Comparison of ENCODE assay signal across 9 cellular contexts in the genomic region with DNA sequence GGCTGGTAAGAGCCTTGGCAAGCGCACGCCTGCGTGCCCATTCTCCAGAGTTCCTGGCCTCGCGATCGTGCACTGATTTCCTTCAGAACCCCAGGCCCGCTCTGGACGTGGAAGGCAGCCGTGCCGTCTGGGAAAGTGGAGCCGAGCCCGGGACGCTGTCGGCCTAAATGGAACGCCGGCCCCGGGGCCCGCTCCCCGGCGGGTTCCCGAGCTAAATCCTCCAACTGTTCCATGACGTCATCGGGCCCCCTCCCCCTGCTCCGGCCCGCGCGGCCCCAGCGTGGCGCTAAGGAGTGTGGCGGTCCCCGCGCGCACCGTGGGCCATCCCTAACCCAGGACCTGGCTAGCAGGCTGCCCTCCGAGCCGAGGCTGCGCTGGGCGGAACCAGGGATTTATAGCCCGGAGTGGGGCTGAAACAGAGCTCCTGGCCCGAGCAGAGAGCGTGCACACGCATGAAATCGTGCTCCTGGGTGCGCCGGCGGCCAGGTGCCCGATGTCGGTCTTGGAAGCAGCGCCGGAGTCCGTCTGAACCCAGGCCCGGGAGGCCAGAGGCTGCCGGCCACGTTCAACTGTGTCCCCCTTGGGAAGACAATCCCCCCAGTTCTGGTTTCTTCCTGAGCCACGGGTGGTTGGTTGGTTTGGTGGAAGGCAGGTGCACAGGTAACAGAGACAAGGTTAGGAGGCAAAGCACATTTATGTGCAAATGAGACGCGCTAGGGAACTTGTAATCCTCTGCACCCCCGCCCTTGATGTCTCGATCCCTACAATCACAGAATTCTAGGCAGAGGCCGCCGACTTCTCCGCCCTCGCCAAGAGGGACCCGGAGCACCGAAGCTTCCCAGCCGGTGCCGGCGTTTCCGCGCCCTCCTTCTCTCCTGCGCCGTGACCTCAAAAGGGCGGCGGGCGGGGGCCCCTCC.
DNase-seq lines count a peak whose midpoint lies in the region; ATAC-seq, FAIRE-seq and TF ChIP-seq lines count a peak whose summit lies in the region.
"Had no signal": no experiment of that assay in that cellular context is flagged by ENCODE, and none has a peak within 500 bp of the region (broad histone marks: within the 10 kb centered on the region; RNA-seq: fewer than 3 reads in every experiment).

No MANE protein-coding gene starts in this region.

- 16 to 23% methylated on average over 39 to 51 of the region's 75 CpGs for WGBS in tibial nerve, 2 donors

- no peak for ATAC-seq in activated naive CD8-positive, alpha-beta T cell treated with anti-CD3 and anti-CD28 coated beads, Interleukin-2, amount 10 ng/mL, durations not matched to agents 7 days and 5 days (ENCODE audit: low read depth)
- ATAC-seq in mucosa of descending colon: peak; percentile 20

- H3K36me3 Mint-ChIP-seq in activated naive CD8-positive, alpha-beta T cell treated with anti-CD3 and anti-CD28 coated beads, Interleukin-2, amount 10 ng/mL, durations not matched to agents 7 days and 5 days: no peaks in the 10 kb centered on the region
- no peaks in the 10 kb centered on the region for H3K36me3 Mint-ChIP-seq in activated naive CD8-positive, alpha-beta T cell treated with anti-CD3 and anti-CD28 coated beads for 36 hours

- H3K36me3 ChIP-seq in mucosa of descending colon (ENCODE audit: low read depth) (no peaks in the 10 kb centered on the region), tibial nerve (no peaks in the 10 kb centered on the region)

- H3K4me3 ChIP-seq in epithelial cell of esophagus (ENCODE audit: low read length): peak overlapping the region; percentile 5
- no peak overlapping the region for H3K4me3 ChIP-seq in mucosa of descending colon
- H3K4me3 ChIP-seq in tibial nerve: peak overlapping the region; percentile 8 to 41 (median 14)

- no peaks in the 10 kb centered on the region for H3K9me3 ChIP-seq in mucosa of descending colon
- no peaks in the 10 kb centered on the region for H3K9me3 ChIP-seq in tibial nerve

- no peak for TF ChIP-seq CTCF in epithelial cell of esophagus (IDR thresholded peaks at IDR 0.05; ENCODE audit: insufficient read depth, low read depth, low read length, missing control alignments)
- no peak for TF ChIP-seq CTCF in mucosa of descending colon (IDR thresholded peaks at IDR 0.05)
- TF ChIP-seq CTCF in tibial nerve (IDR thresholded peaks at IDR 0.05): no peak

- no peak overlapping the region for H3K27ac ChIP-seq in tibial nerve

- peak overlapping the region; percentile 31 for H3K4me3 Mint-ChIP-seq in activated naive CD8-positive, alpha-beta T cell treated with anti-CD3 and anti-CD28 coated beads, Interleukin-2, amount 10 ng/mL, durations not matched to agents 7 days and 5 days
- H3K4me3 Mint-ChIP-seq in activated naive CD8-positive, alpha-beta T cell treated with anti-CD3 and anti-CD28 coated beads for 36 hours: no peak overlapping the region

- H3K4me1 ChIP-seq in mucosa of descending colon (ENCODE audit: low read depth) (no peaks in the 10 kb centered on the region), tibial nerve (peaks cover 0 to 12% (median 5%) of the 10 kb centered on the region in 4 donors)

- POLR2A ChIA-PET in activated naive CD8-positive, alpha-beta T cell treated with anti-CD3 and anti-CD28 coated beads, Interleukin-2, amount 10 ng/mL, durations not matched to agents 7 days and 5 days (lab: Charles Lee): no interaction called here

- H3K27ac Mint-ChIP-seq in activated naive CD8-positive, alpha-beta T cell treated with anti-CD3 and anti-CD28 coated beads, Interleukin-2, amount 10 ng/mL, durations not matched to agents 7 days and 5 days: no peak overlapping the region
- no peak overlapping the region for H3K27ac Mint-ChIP-seq in activated naive CD8-positive, alpha-beta T cell treated with anti-CD3 and anti-CD28 coated beads for 36 hours

- TF ChIP-seq EP300 in tibial nerve (IDR thresholded peaks at IDR 0.05): no peak

- FAIRE-seq in GM19239 (lab: Jason Lieb, UNC): no peak

- DNase-seq in activated naive CD8-positive, alpha-beta T cell treated with anti-CD3 and anti-CD28 coated beads, Interleukin-2, amount 10 ng/mL, durations not matched to agents 7 days and 5 days: no peak
- no peak for DNase-seq in activated naive CD8-positive, alpha-beta T cell treated with anti-CD3 and anti-CD28 coated beads for 36 hours
- DNase-seq in epithelial cell of esophagus (ENCODE audit: low read depth) (no peak), mucosa of descending colon (no peak), tibial nerve (ENCODE audit: low spot score in 2 of 2) (no peak), posterior vena cava (ENCODE audit: low spot score) (no peak), GM19239 (ENCODE audit: insufficient read length, low spot score) (no peak), GM19238 (ENCODE audit: insufficient read length, low spot score) (no peak)
- DNase-seq: mammary epithelial cell had no signal

- intact Hi-C loops in mucosa of descending colon (cut with DNase I, micrococcal nuclease): no loop called here
- intact Hi-C loops in posterior vena cava (cut with DNase I): no loop called here

- peaks cover 35% of the 10 kb centered on the region for H3K27me3 Mint-ChIP-seq in activated naive CD8-positive, alpha-beta T cell treated with anti-CD3 and anti-CD28 coated beads, Interleukin-2, amount 10 ng/mL, durations not matched to agents 7 days and 5 days
- H3K27me3 Mint-ChIP-seq in activated naive CD8-positive, alpha-beta T cell treated with anti-CD3 and anti-CD28 coated beads for 36 hours: peaks cover 45% of the 10 kb centered on the region

- H3K27me3 ChIP-seq in tibial nerve: peaks cover 0 to 33% of the 10 kb centered on the region in 2 donors

- no peak for TF ChIP-seq POLR2A in tibial nerve (IDR thresholded peaks at IDR 0.05)

- no peaks in the 10 kb centered on the region for H3K9me3 Mint-ChIP-seq in activated naive CD8-positive, alpha-beta T cell treated with anti-CD3 and anti-CD28 coated beads, Interleukin-2, amount 10 ng/mL, durations not matched to agents 7 days and 5 days
- no peaks in the 10 kb centered on the region for H3K9me3 Mint-ChIP-seq in activated naive CD8-positive, alpha-beta T cell treated with anti-CD3 and anti-CD28 coated beads for 36 hours

- H3K4me1 Mint-ChIP-seq in activated naive CD8-positive, alpha-beta T cell treated with anti-CD3 and anti-CD28 coated beads, Interleukin-2, amount 10 ng/mL, durations not matched to agents 7 days and 5 days: peaks cover 2% of the 10 kb centered on the region
- peaks cover 6% of the 10 kb centered on the region for H3K4me1 Mint-ChIP-seq in activated naive CD8-positive, alpha-beta T cell treated with anti-CD3 and anti-CD28 coated beads for 36 hours
